ENCODE assay signal across 14 cellular contexts in genomic region chr9:4138781-4139180, GRCh38.
"Had no signal": no experiment of that assay in that cellular context is flagged by ENCODE, and none has a peak within 500 bp of the region (broad histone marks: within the 10 kb centered on the region; RNA-seq: fewer than 3 reads in every experiment).

No MANE protein-coding gene starts in this region.

- H2AFZ ChIP-seq: parathyroid adenoma had no signal

- H3K9ac ChIP-seq: parathyroid adenoma had no signal

- H3K27ac ChIP-seq: colonic mucosa, esophagus squamous epithelium, gastroesophageal sphincter, parathyroid adenoma, thoracic aorta had no signal

- H3K36me3 ChIP-seq: colonic mucosa, esophagus squamous epithelium, gastroesophageal sphincter, stomach, thoracic aorta had no signal

- H3K79me2 ChIP-seq: parathyroid adenoma had no signal

- H3K9me3 ChIP-seq: colonic mucosa, esophagus squamous epithelium, gastroesophageal sphincter, stomach, thoracic aorta had no signal

- ATAC-seq: gastroesophageal sphincter, left ventricle myocardium superior, T-helper 17 cell had no signal

- DNase-seq: activated CD4-positive, CD25-positive, alpha-beta regulatory T cell; activated effector memory CD4-positive, alpha-beta T cell treated with Interleukin-2 at 50 U/mL for 16 hours; activated T-cell treated with anti-CD3 and anti-CD28 coated beads, Interleukin-2, amount 50 U/mL, for 24 hours; colonic mucosa; esophagus squamous epithelium; left ventricle myocardium superior; retina; stimulated activated CD4-positive, alpha-beta T cell treated with anti-CD3 and anti-CD28 coated beads, Interleukin-15, amount 100 ng/mL, for 24 hours; stimulated activated CD4-positive, alpha-beta T cell treated with anti-CD3 and anti-CD28 coated beads, Interleukin-4, amount 100 ng/mL, for 4 hours; stomach; T-helper 17 cell had no signal

- H3K27me3 ChIP-seq: colonic mucosa, esophagus squamous epithelium, gastroesophageal sphincter, stomach had no signal

- H3K4me1 ChIP-seq: colonic mucosa, parathyroid adenoma had no signal

- H3K4me3 ChIP-seq: colonic mucosa, esophagus squamous epithelium, gastroesophageal sphincter, stomach, thoracic aorta had no signal
